Comparison of ENCODE assay signal across 14 cellular contexts in the genomic region with DNA sequence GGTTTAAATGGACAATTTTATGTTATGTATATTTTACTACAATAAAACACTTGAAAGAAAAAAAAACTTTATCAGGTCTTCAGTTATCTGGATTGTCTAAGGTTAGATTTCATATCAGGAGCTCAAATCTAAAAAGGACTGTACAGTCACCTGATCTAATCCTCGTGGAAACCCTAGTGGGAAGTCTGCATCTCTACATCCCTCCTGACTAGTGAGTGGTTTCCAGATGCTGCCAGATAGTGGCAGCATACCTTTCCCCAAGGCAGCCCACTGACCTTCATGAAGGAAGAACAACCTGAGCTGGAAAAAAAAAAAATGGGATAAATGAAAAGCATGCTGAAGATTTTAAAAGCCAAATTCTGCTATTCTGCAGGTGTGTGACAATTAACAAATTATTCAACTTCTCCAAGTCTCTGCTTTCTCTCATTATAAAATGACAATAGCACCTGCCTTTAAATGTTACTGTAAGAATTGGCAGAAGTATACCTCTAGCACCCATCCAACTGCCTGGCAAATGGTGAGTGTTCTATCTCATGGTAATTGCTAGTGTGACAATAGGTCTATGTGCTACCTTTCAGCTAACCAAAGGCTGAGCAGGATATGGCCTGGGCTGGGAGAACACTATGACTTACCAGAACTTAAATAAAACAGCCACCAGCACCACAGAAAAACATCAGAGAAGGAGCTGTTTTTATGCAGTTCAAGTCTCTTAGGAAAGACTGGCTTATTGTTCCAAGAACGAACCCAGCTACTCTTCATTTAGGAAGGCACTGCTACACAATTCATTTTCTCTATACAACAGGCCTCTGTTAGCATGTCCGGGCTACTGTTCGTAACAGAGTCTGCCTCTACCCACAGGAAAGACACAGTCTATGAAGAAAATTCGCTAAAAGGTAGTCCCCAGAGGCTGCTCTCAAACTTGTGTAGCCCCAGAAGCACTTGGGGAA. TPM values are rescaled to one million over a fixed set of nuclear protein-coding genes. Genes with fewer than 3 reads are reported as not detected.
DNase-seq lines count a peak whose midpoint lies in the region; ATAC-seq and TF ChIP-seq lines count a peak whose summit lies in the region.
"Had no signal": no experiment of that assay in that cellular context is flagged by ENCODE, and none has a peak within 500 bp of the region (broad histone marks: within the 10 kb centered on the region; RNA-seq: fewer than 3 reads in every experiment).

No MANE protein-coding gene starts in this region.

- H3T11ph ChIP-seq in H9 (ENCODE audit: low read length): no peak overlapping the region

- peak overlapping the region; percentile 3 to 59 (median 20) for H3K27ac Mint-ChIP-seq in CD4-positive, CD25-positive, alpha-beta regulatory T cell
- H3K27ac Mint-ChIP-seq in H9: peak overlapping the region; percentile 39 to 70 (median 63); a peak in 4 of 7 replicates
- H3K27ac Mint-ChIP-seq in activated naive CD8-positive, alpha-beta T cell treated with anti-CD3 and anti-CD28 coated beads, Interleukin-2, amount 10 ng/mL, durations not matched to agents 7 days and 5 days: peak overlapping the region; percentile 56
- peak overlapping the region in 9 of 10 donors; percentile 0 to 68 (median 48) for H3K27ac Mint-ChIP-seq in naive thymus-derived CD8-positive, alpha-beta T cell

- POLR2A ChIA-PET in activated naive CD8-positive, alpha-beta T cell treated with anti-CD3 and anti-CD28 coated beads, Interleukin-2, amount 10 ng/mL, durations not matched to agents 7 days and 5 days (lab: Charles Lee): interaction anchor here (0.7 to 0.9 kb wide), 2 partner anchors 96 to 110 kb away, joined by 3 read pairs; a partner anchor contains a TSS
- POLR2A ChIA-PET in naive thymus-derived CD8-positive, alpha-beta T cell (lab: Charles Lee): interaction anchor here (0.7 to 1.2 kb wide), 2 partner anchors 8 to 27 kb away, joined by 3 read pairs; no protein-coding TSS in a partner anchor

- H3K18ac ChIP-seq in H9 (ENCODE audit: insufficient read length, low read depth, low read length): no peak overlapping the region

- peaks cover 13% of the 10 kb centered on the region for H3K79me1 ChIP-seq in H9 (ENCODE audit: insufficient read depth, low read depth, low read length, poor library complexity, severe bottlenecking)

- no peak overlapping the region for H2BK15ac ChIP-seq in H9 (ENCODE audit: low read depth, low read length)

- H3K4me3 Mint-ChIP-seq in CD4-positive, CD25-positive, alpha-beta regulatory T cell: no peak overlapping the region
- no peak overlapping the region for H3K4me3 Mint-ChIP-seq in H9
- no peak overlapping the region for H3K4me3 Mint-ChIP-seq in activated naive CD8-positive, alpha-beta T cell treated with anti-CD3 and anti-CD28 coated beads, Interleukin-2, amount 10 ng/mL, durations not matched to agents 7 days and 5 days
- H3K4me3 Mint-ChIP-seq in naive thymus-derived CD8-positive, alpha-beta T cell: peak overlapping the region in 1 of 10 donors; percentile 9

- no peak overlapping the region for H3K56ac ChIP-seq in H9 (ENCODE audit: insufficient read length, low read depth, low read length)

- no peak overlapping the region for H4K5ac ChIP-seq in H9 (ENCODE audit: insufficient read length, low read depth, low read length)

- no peak overlapping the region for H3K4ac ChIP-seq in H9 (ENCODE audit: low read depth, low read length)

- H3K23me2 ChIP-seq in H9 (ENCODE audit: insufficient read length, low read depth, low read length, poor library complexity, severe bottlenecking): no peaks in the 10 kb centered on the region

- TF ChIP-seq CTCF in H9 (conservative IDR thresholded peaks at IDR 0.05): peak; percentile 15; the same call in 1 of the 3 replicates
- TF ChIP-seq CTCF in ovary (IDR thresholded peaks at IDR 0.05): no peak

- H2AFZ ChIP-seq in H9 (ENCODE audit: low read length): no peak overlapping the region

- H4K8ac ChIP-seq in H9 (replicated peaks; ENCODE audit: insufficient read length, low read depth, low read length): no peak overlapping the region

- H3K27ac ChIP-seq in CD4-positive, CD25-positive, alpha-beta regulatory T cell (ENCODE audit: insufficient read depth, low read length, poor library complexity, severe bottlenecking): no peak overlapping the region
- H3K27ac ChIP-seq in H9 (ENCODE audit: insufficient read length, low read depth, low read length) (no peak overlapping the region), ovary (no peak overlapping the region)
- H3K27ac ChIP-seq: esophagus squamous epithelium, sigmoid colon, SJCRH30 had no signal

- H3K9ac ChIP-seq in H9 (ENCODE audit: extremely low read depth, insufficient read length, low read length): no peak overlapping the region

- no peak overlapping the region for H4K91ac ChIP-seq in H9 (ENCODE audit: insufficient read length, low read depth, low read length)

- no peak overlapping the region for H3K23ac ChIP-seq in H9 (ENCODE audit: insufficient read length, low read depth, low read length)

- H3K4me1 Mint-ChIP-seq in CD4-positive, CD25-positive, alpha-beta regulatory T cell: peaks cover 41 to 63% (median 49%) of the 10 kb centered on the region in 4 donors
- no peaks in the 10 kb centered on the region for H3K4me1 Mint-ChIP-seq in H9
- peaks cover 23% of the 10 kb centered on the region for H3K4me1 Mint-ChIP-seq in activated naive CD8-positive, alpha-beta T cell treated with anti-CD3 and anti-CD28 coated beads, Interleukin-2, amount 10 ng/mL, durations not matched to agents 7 days and 5 days
- peaks cover 16 to 56% (median 52%) of the 10 kb centered on the region in 4 donors for H3K4me1 Mint-ChIP-seq in naive thymus-derived CD8-positive, alpha-beta T cell

- H3K27me3 Mint-ChIP-seq in CD4-positive, CD25-positive, alpha-beta regulatory T cell: no peaks in the 10 kb centered on the region
- H3K27me3 Mint-ChIP-seq in H9 (ENCODE audit: low read depth): no peaks in the 10 kb centered on the region
- H3K27me3 Mint-ChIP-seq in activated naive CD8-positive, alpha-beta T cell treated with anti-CD3 and anti-CD28 coated beads, Interleukin-2, amount 10 ng/mL, durations not matched to agents 7 days and 5 days: no peaks in the 10 kb centered on the region
- H3K27me3 Mint-ChIP-seq in naive thymus-derived CD8-positive, alpha-beta T cell: no peaks in the 10 kb centered on the region

- TF ChIP-seq EP300 in ovary (IDR thresholded peaks at IDR 0.05): no peak

- intact Hi-C loops in ovary (cut with DNase I): loop anchor here in 3 of 4 donors (10.0 kb wide), 3 partner anchors 94 to 116 kb away; a partner anchor contains a TSS

- H3K14ac ChIP-seq in H9 (ENCODE audit: insufficient read depth, low read length): no peak overlapping the region

- no peak overlapping the region for H3K4me3 ChIP-seq in CD4-positive, CD25-positive, alpha-beta regulatory T cell (ENCODE audit: low read depth, low read length)
- H3K4me3 ChIP-seq in ovary: no peak overlapping the region
- H3K4me3 ChIP-seq: esophagus squamous epithelium, sigmoid colon, SJCRH30 had no signal

- H3K27me3 ChIP-seq in CD4-positive, CD25-positive, alpha-beta regulatory T cell (ENCODE audit: control insufficient read depth, insufficient read depth, low read length): no peaks in the 10 kb centered on the region
- H3K27me3 ChIP-seq in H9 (ENCODE audit: insufficient read depth, low read length): no peaks in the 10 kb centered on the region
- H3K27me3 ChIP-seq in ovary: no peaks in the 10 kb centered on the region
- H3K27me3 ChIP-seq: esophagus squamous epithelium, sigmoid colon, SJCRH30 had no signal

- ATAC-seq in CD4-positive, CD25-positive, alpha-beta regulatory T cell (ENCODE audit: low read depth in 2 of 2): no peak
- peak; percentile 60 for ATAC-seq in activated naive CD8-positive, alpha-beta T cell treated with anti-CD3 and anti-CD28 coated beads, Interleukin-2, amount 10 ng/mL, durations not matched to agents 7 days and 5 days (ENCODE audit: low read depth)
- peak in 1 of 2 donors; percentile 27 for ATAC-seq in naive thymus-derived CD8-positive, alpha-beta T cell
- ATAC-seq in GM21576 (IDR thresholded peaks at IDR 0.05; ENCODE audit: unreplicated experiment): no peak
- ATAC-seq: activated CD4-positive, CD25-positive, alpha-beta regulatory T cell treated with anti-CD3 and anti-CD28 coated beads, Interleukin-2, amount 50 U/mL, for 24 hours had no signal

- no peak overlapping the region for H2BK5ac ChIP-seq in H9 (ENCODE audit: insufficient read length, low read length)

- no peak overlapping the region for H2AK5ac ChIP-seq in H9 (ENCODE audit: insufficient read length, low read length)

- H3K4me1 ChIP-seq in CD4-positive, CD25-positive, alpha-beta regulatory T cell (ENCODE audit: control insufficient read depth, insufficient read depth, low read length, poor library complexity, severe bottlenecking): peaks cover 2% of the 10 kb centered on the region
- no peaks in the 10 kb centered on the region for H3K4me1 ChIP-seq in H9 (ENCODE audit: insufficient read depth, low read length)
- H3K4me1 ChIP-seq in ovary (ENCODE audit: insufficient read depth): peaks cover 5% of the 10 kb centered on the region
- H3K4me1 ChIP-seq: SJCRH30 had no signal

- H2BK120ac ChIP-seq in H9 (ENCODE audit: low read depth, low read length, poor library complexity, severe bottlenecking): no peak overlapping the region

- no peaks in the 10 kb centered on the region for H4K20me1 ChIP-seq in H9 (ENCODE audit: control insufficient read depth, insufficient read depth, insufficient read length)

- DNase-seq in CD4-positive, CD25-positive, alpha-beta regulatory T cell: no peak
- DNase-seq in H9 (no peak), ovary (no peak), NAMALWA (ENCODE audit: low spot score) (no peak)
- DNase-seq in activated naive CD8-positive, alpha-beta T cell treated with anti-CD3 and anti-CD28 coated beads, Interleukin-2, amount 10 ng/mL, durations not matched to agents 7 days and 5 days: no peak
- no peak for DNase-seq in naive thymus-derived CD8-positive, alpha-beta T cell
- DNase-seq: activated effector memory CD4-positive, alpha-beta T cell treated with anti-CD3 and anti-CD28 coated beads, Interleukin-2, amount 50 U/mL, for 16 hours; central memory CD4-positive, alpha-beta T cell; esophagus squamous epithelium; NCI-H1105 treated with DMSO at 0.1 percent for 48 hours; sigmoid colon; SJCRH30 had no signal

- H3K79me2 ChIP-seq in H9 (ENCODE audit: insufficient read depth, low read length): peaks cover 26% of the 10 kb centered on the region; the same call in 1 of the 2 replicates

- no CpG with 5 or more reads among the region's 5 CpGs for WGBS in H9 (ENCODE audit: extremely low coverage, insufficient read length, low lambda C conversion rate)
- 81 to 83% (median 83%) methylated on average over 5 of the region's 5 CpGs for WGBS in ovary, 3 donors

- no peak overlapping the region for H2BK20ac ChIP-seq in H9 (ENCODE audit: low read depth, low read length, poor library complexity, severe bottlenecking)

- peaks cover 0 to 2% of the 10 kb centered on the region in 2 experiments for H3K9me3 ChIP-seq in CD4-positive, CD25-positive, alpha-beta regulatory T cell (ENCODE audit: control insufficient read depth in 2 of 2, low read length in 2 of 2)
- H3K9me3 ChIP-seq in H9 (ENCODE audit: control insufficient read depth, low read depth, low read length) (no peaks in the 10 kb centered on the region), ovary (no peaks in the 10 kb centered on the region)
- H3K9me3 ChIP-seq: esophagus squamous epithelium, sigmoid colon had no signal

- H3K36me3 ChIP-seq in CD4-positive, CD25-positive, alpha-beta regulatory T cell (ENCODE audit: control insufficient read depth, insufficient read depth, low read length): peaks cover 7% of the 10 kb centered on the region
- no peaks in the 10 kb centered on the region for H3K36me3 ChIP-seq in ovary

- H3K36me3 Mint-ChIP-seq in CD4-positive, CD25-positive, alpha-beta regulatory T cell: peaks cover 26% of the 10 kb centered on the region
- H3K36me3 Mint-ChIP-seq in H9 (ENCODE audit: insufficient read depth in 1 of 3, low read depth in 3 of 3): peaks cover 29 to 39% (median 37%) of the 10 kb centered on the region in 3 experiments
- H3K36me3 Mint-ChIP-seq in activated naive CD8-positive, alpha-beta T cell treated with anti-CD3 and anti-CD28 coated beads, Interleukin-2, amount 10 ng/mL, durations not matched to agents 7 days and 5 days: peaks cover 41% of the 10 kb centered on the region
- peaks cover 8 to 34% (median 19%) of the 10 kb centered on the region in 3 donors for H3K36me3 Mint-ChIP-seq in naive thymus-derived CD8-positive, alpha-beta T cell

- no peak for TF ChIP-seq POLR2A in ovary (IDR thresholded peaks at IDR 0.05)

- no peak overlapping the region for H3K4me2 ChIP-seq in H9 (ENCODE audit: insufficient read depth, insufficient read length, low read length)

- H3K9me3 Mint-ChIP-seq in CD4-positive, CD25-positive, alpha-beta regulatory T cell: peaks cover 0 to 4% (median 3%) of the 10 kb centered on the region in 7 donors
- peaks cover 22 to 27% of the 10 kb centered on the region in 2 experiments for H3K9me3 Mint-ChIP-seq in H9
- H3K9me3 Mint-ChIP-seq in activated naive CD8-positive, alpha-beta T cell treated with anti-CD3 and anti-CD28 coated beads, Interleukin-2, amount 10 ng/mL, durations not matched to agents 7 days and 5 days: peaks cover 9% of the 10 kb centered on the region
- peaks cover 0 to 15% (median 3%) of the 10 kb centered on the region in 9 donors for H3K9me3 Mint-ChIP-seq in naive thymus-derived CD8-positive, alpha-beta T cell

- H2BK12ac ChIP-seq in H9 (ENCODE audit: insufficient read length, low read depth, low read length): no peak overlapping the region

RNA-seq across cellular contexts. Expression of a gene that starts 8.6 kb away (rescaled TPM):
- total RNA-seq in CD4-positive, CD25-positive, alpha-beta regulatory T cell: 72.1 TPM
- polyA plus RNA-seq in CD4-positive, CD25-positive, alpha-beta regulatory T cell: 10 to 100 TPM in 3 of 4 donors, 1 to 10 TPM in 1; 8.7 to 14.5 (median 12.2) TPM
- total RNA-seq in H9 (2021) (45.9 and 51.9 TPM in 2 replicates), ovary (10 to 100 TPM; 39.1 to 58.7 (median 53.3) TPM)
- 10 to 100 TPM; 64.4 to 75.9 TPM for total RNA-seq in activated naive CD8-positive, alpha-beta T cell treated with anti-CD3 and anti-CD28 coated beads, Interleukin-2, amount 10 ng/mL, durations not matched to agents 7 days and 5 days
- total RNA-seq in naive thymus-derived CD8-positive, alpha-beta T cell: 10 to 100 TPM; 72.1 to 73.5 TPM
- 10 to 100 TPM; 10.8 to 15.2 (median 12.5) TPM for polyA plus RNA-seq in naive thymus-derived CD8-positive, alpha-beta T cell
- polyA plus RNA-seq in ovary: 10 to 100 TPM; 15.8 to 26.8 TPM
